ENCODE assay signal across 21 cellular contexts in the genomic region with DNA sequence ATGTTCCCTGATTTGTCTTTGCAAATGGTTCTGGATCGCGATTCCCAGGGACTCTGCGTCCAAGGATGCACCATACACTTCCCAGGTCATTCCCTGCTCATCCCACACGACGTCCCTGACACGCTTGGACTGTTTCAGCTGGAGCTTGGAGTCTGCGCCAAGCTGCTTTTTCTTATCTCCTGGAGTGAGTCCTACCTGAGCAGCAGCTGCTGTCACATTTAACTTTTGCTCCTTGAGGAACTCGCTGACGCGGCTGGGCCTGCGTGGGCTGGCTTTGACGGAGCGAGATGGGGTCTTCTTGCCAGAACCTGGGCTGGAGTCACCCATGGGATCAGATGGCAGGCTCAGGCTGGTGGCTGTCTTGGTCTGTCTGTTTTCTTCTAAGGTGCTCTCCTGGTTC.
"Had no signal": no experiment of that assay in that cellular context is flagged by ENCODE, and none has a peak within 500 bp of the region (broad histone marks: within the 10 kb centered on the region; RNA-seq: fewer than 3 reads in every experiment).

No MANE protein-coding gene starts in this region.

- H3K9me3 ChIP-seq: adrenal gland, prostate gland had no signal

- H3K27me3 Mint-ChIP-seq: activated CD4-positive, alpha-beta T cell treated with anti-CD3 and anti-CD28 coated beads, Interleukin-2, amount 10 ng/mL, durations not matched to agents 7 days and 5 days; activated naive CD4-positive, alpha-beta T cell treated with anti-CD3 and anti-CD28 coated beads, Interleukin-2, amount 10 ng/mL, durations not matched to agents 7 days and 5 days had no signal

- H3K27ac Mint-ChIP-seq: activated CD4-positive, alpha-beta T cell treated with anti-CD3 and anti-CD28 coated beads, Interleukin-2, amount 10 ng/mL, durations not matched to agents 7 days and 5 days; activated naive CD4-positive, alpha-beta T cell treated with anti-CD3 and anti-CD28 coated beads, Interleukin-2, amount 10 ng/mL, durations not matched to agents 7 days and 5 days; activated T-helper 2 cell treated with anti-CD3 and anti-CD28 coated beads, Interferon-gamma antibody, Interleukin-2, Interleukin-4, amounts not matched to agents 10 μg/mL and 5 μg/mL and 100 μg/mL, durations not matched to agents 14 hours and 24 hours and 36 hours; nephron had no signal

- H3K4me3 ChIP-seq: adrenal gland, cardiac muscle cell, coronary artery had no signal

- H3K9me3 Mint-ChIP-seq: activated CD4-positive, alpha-beta T cell treated with anti-CD3 and anti-CD28 coated beads, Interleukin-2, amount 10 ng/mL, durations not matched to agents 7 days and 5 days; activated naive CD4-positive, alpha-beta T cell treated with anti-CD3 and anti-CD28 coated beads, Interleukin-2, amount 10 ng/mL, durations not matched to agents 7 days and 5 days; activated T-helper 2 cell treated with anti-CD3 and anti-CD28 coated beads, Interferon-gamma antibody, Interleukin-2, Interleukin-4, amounts not matched to agents 10 μg/mL and 5 μg/mL and 100 μg/mL, durations not matched to agents 14 hours and 24 hours and 36 hours; nephron had no signal

- H3K27me3 ChIP-seq: adrenal gland, cardiac muscle cell had no signal

- DNase-seq: activated CD4-positive, alpha-beta T cell treated with anti-CD3 and anti-CD28 coated beads, Interleukin-2, amount 10 ng/mL, durations not matched to agents 7 days and 5 days; activated CD4-positive, CD25-positive, alpha-beta regulatory T cell; activated CD8-positive, alpha-beta memory T cell treated with anti-CD3 and anti-CD28 coated beads for 24 hours; activated naive CD4-positive, alpha-beta T cell treated with anti-CD3 and anti-CD28 coated beads, Interleukin-2, amount 10 ng/mL, durations not matched to agents 7 days and 5 days; adrenal gland; effector CD4-positive, alpha-beta T cell; foreskin fibroblast; kidney glomerular epithelial cell; nucleus accumbens; right cardiac atrium; stimulated activated CD4-positive, alpha-beta T cell treated with anti-CD3 and anti-CD28 coated beads, Interleukin-4, amount 100 ng/mL, for 24 hours; stimulated activated naive CD8-positive, alpha-beta T cell treated with anti-CD3 and anti-CD28 coated beads, Interleukin-15, Interleukin-2, amounts not matched to agents 100 U/mL and 50 U/mL, for 24 hours; T-helper 2 cell; trophoblast cell had no signal

- FAIRE-seq: TTC549 had no signal

- H3K4me3 Mint-ChIP-seq: activated CD4-positive, alpha-beta T cell treated with anti-CD3 and anti-CD28 coated beads, Interleukin-2, amount 10 ng/mL, durations not matched to agents 7 days and 5 days; activated naive CD4-positive, alpha-beta T cell treated with anti-CD3 and anti-CD28 coated beads, Interleukin-2, amount 10 ng/mL, durations not matched to agents 7 days and 5 days; nephron had no signal

- ATAC-seq: right cardiac atrium; stimulated activated naive CD8-positive, alpha-beta T cell treated with anti-CD3 and anti-CD28 coated beads, Interleukin-15, Interleukin-2, amounts not matched to agents 100 U/mL and 50 U/mL, for 24 hours had no signal

- H3K4me1 ChIP-seq: prostate gland had no signal

- H3K27ac ChIP-seq: adrenal gland, cardiac muscle cell, coronary artery, prostate gland, skin epidermis had no signal

- H3K36me3 ChIP-seq: adrenal gland, cardiac muscle cell, prostate gland had no signal
